7 cellular contexts compared by ENCODE assay signal in genomic region chr16:70737377-70738082, GRCh38. TPM values are rescaled to one million over a fixed set of nuclear protein-coding genes. Genes with fewer than 3 reads are reported as not detected.
DNase-seq lines count a peak whose midpoint lies in the region; ATAC-seq, FAIRE-seq and TF ChIP-seq lines count a peak whose summit lies in the region.

No MANE protein-coding gene starts in this region.

- ATAC-seq in HG03342 (IDR thresholded peaks at IDR 0.05; ENCODE audit: unreplicated experiment): peak; percentile 85
- peak; percentile 80 to 87 (median 83) for ATAC-seq in natural killer cell

- H3K27me3 Mint-ChIP-seq in natural killer cell (ENCODE audit: low read depth in 2 of 2): no peaks in the 10 kb centered on the region

- H3K27ac Mint-ChIP-seq in natural killer cell: peak overlapping the region; percentile 84 to 95

- peaks cover 17 to 25% of the 10 kb centered on the region in 2 donors for H3K4me1 Mint-ChIP-seq in natural killer cell

- TF ChIP-seq CTCF in natural killer cell (IDR thresholded peaks at IDR 0.05) (no peak), tibial artery (IDR thresholded peaks at IDR 0.05) (no peak)

- H3K27ac ChIP-seq in duodenal mucosa (ENCODE audit: low read depth, low read length): peak overlapping the region; percentile 72
- peak overlapping the region; percentile 86 to 96 for H3K27ac ChIP-seq in tibial artery

- H3K36me3 Mint-ChIP-seq in natural killer cell: no peaks in the 10 kb centered on the region

- H3K36me3 ChIP-seq in duodenal mucosa (ENCODE audit: control insufficient read depth in 1 of 2, insufficient read depth in 2 of 2, low read length in 2 of 2): peaks cover 11 to 15% of the 10 kb centered on the region in 2 donors
- H3K36me3 ChIP-seq in tibial artery: peaks cover 0 to 8% (median 5%) of the 10 kb centered on the region in 3 donors

- H3K4me3 ChIP-seq in duodenal mucosa (ENCODE audit: low read depth in 1 of 2, low read length in 2 of 2) (no peak overlapping the region), tibial artery (no peak overlapping the region)

- no peaks in the 10 kb centered on the region for H3K9me3 ChIP-seq in duodenal mucosa (ENCODE audit: control insufficient read depth in 1 of 2, low read length in 2 of 2)
- no peaks in the 10 kb centered on the region for H3K9me3 ChIP-seq in tibial artery

- H3K9ac ChIP-seq in duodenal mucosa (ENCODE audit: low read depth in 1 of 2, low read length in 2 of 2): peak overlapping the region; percentile 30 to 50

- H3K27me3 ChIP-seq in duodenal mucosa (ENCODE audit: control insufficient read depth in 1 of 2, insufficient read depth in 2 of 2, low read length in 2 of 2) (no peaks in the 10 kb centered on the region), tibial artery (no peaks in the 10 kb centered on the region)

- intact Hi-C loops in natural killer cell (cut with micrococcal nuclease): no loop called here
- intact Hi-C loops in tibial artery (cut with DNase I; ENCODE audit: low total_unique reads): loop anchor here (5.0 kb wide), 2 partner anchors 35 to 55 kb away; no protein-coding TSS in a partner anchor

- peak overlapping the region; percentile 63 for H3K4me3 Mint-ChIP-seq in natural killer cell

- H3K9me3 Mint-ChIP-seq in natural killer cell: no peaks in the 10 kb centered on the region

- DNase-seq in GM19239 (ENCODE audit: insufficient read length, low spot score): peak; percentile 93
- DNase-seq in activated CD4-positive, alpha-beta T cell treated with anti-CD3 and anti-CD28 coated beads, Interleukin-2, amount 50 U/mL, for 1 hour: peak; percentile 39
- peak; percentile 55 for DNase-seq in natural killer cell
- peak; percentile 79 to 95 for DNase-seq in tibial artery
- no peak for DNase-seq in NCI-H1417 (lab: John Stamatoyannopoulos, UW)

- peaks cover 18 to 33% of the 10 kb centered on the region in 2 donors for H3K4me1 ChIP-seq in duodenal mucosa (ENCODE audit: control insufficient read depth in 1 of 2, insufficient read depth in 2 of 2, low read length in 2 of 2)
- peaks cover 6 to 47% (median 41%) of the 10 kb centered on the region in 4 donors for H3K4me1 ChIP-seq in tibial artery

- peak; percentile 96 for FAIRE-seq in GM19239 (lab: Jason Lieb, UNC)

RNA-seq across cellular contexts. Expression of gene MTSS2, which starts 51.7 kb away (rescaled TPM):
- total RNA-seq in natural killer cell: 1 to 10 TPM; 3.8 to 8.8 (median 4.4) TPM

Comparison
In these comparisons a context has a peak if more than half of its experiments do, and no peak if none do; other contexts are left out.
1. DNase-seq: peak in GM19239 (single experiment), activated CD4-positive, alpha-beta T cell treated with anti-CD3 and anti-CD28 coated beads, Interleukin-2, amount 50 U/mL, for 1 hour (single experiment), natural killer cell (single experiment) and tibial artery (2 of 2); none in NCI-H1417 (0 of 3).